8 cellular contexts compared by ENCODE assay signal in genomic region chr1:225427249-225428065, GRCh38. TPM values are rescaled to one million over a fixed set of nuclear protein-coding genes. Genes with fewer than 3 reads are reported as not detected.
DNase-seq lines count a peak whose midpoint lies in the region; ATAC-seq and TF ChIP-seq lines count a peak whose summit lies in the region.

LBR (minus strand) TSS chr1:225428038; CDS start chr1:225424075, 3,963 bp downstream.

- H3K27ac ChIP-seq in epithelial cell of prostate (peak within 1 kb of the TSS; percentile 76), mucosa of rectum (ENCODE audit: low read depth in 2 of 2, low read length in 2 of 2) (peak within 1 kb of the TSS; percentile 88 to 96), tibial nerve (peak within 1 kb of the TSS; percentile 87 to 95 (median 94))

- no peaks in the 10 kb centered on the region for H3K36me3 ChIP-seq in mucosa of rectum (ENCODE audit: control insufficient read depth in 2 of 2, insufficient read depth in 2 of 2, low read length in 2 of 2)
- H3K36me3 ChIP-seq in tibial nerve = no peaks in the 10 kb centered on the region

- TF ChIP-seq CTCF in WI38 (IDR thresholded peaks at IDR 0.05; ENCODE audit: low read depth, low read length) (no peak), tibial nerve (IDR thresholded peaks at IDR 0.05) (peak in 2 of 5 experiments; percentile 28 to 38)

- peak; percentile 46 for TF ChIP-seq POLR2A in GM19193 (IDR thresholded peaks at IDR 0.05; ENCODE audit: extremely low read depth, insufficient read depth, insufficient read length)
- no peak for TF ChIP-seq POLR2A in tibial nerve (IDR thresholded peaks at IDR 0.05)

- peak within 1 kb of the TSS; percentile 94 to 95 for H3K9ac ChIP-seq in mucosa of rectum (ENCODE audit: low read depth in 1 of 2, low read length in 2 of 2)

- no peak for TF ChIP-seq EP300 in tibial nerve (IDR thresholded peaks at IDR 0.05)

- 1% methylated on average over 29 to 40 of the region's 93 CpGs for WGBS in tibial nerve, 2 donors

- H3K4me3 ChIP-seq in WI38 (ENCODE audit: low read depth, low read length) (peak within 1 kb of the TSS; percentile 83), mucosa of rectum (ENCODE audit: low read length in 2 of 2) (peak within 1 kb of the TSS; percentile 86 to 95), tibial nerve (peak within 1 kb of the TSS; percentile 78 to 99 (median 91))

- ATAC-seq in HG03280 (IDR thresholded peaks at IDR 0.05; ENCODE audit: unreplicated experiment) = peak; percentile 35

- DNase-seq in CD1c-positive myeloid dendritic cell (ENCODE audit: extremely low spot score) (peak; percentile 42), epithelial cell of prostate (ENCODE audit: low read depth, low spot score) (no peak), tibial nerve (ENCODE audit: low spot score in 2 of 2) (no peak), HuH-7 (ENCODE audit: low spot score) (no peak)

- H3K9me3 ChIP-seq in mucosa of rectum (ENCODE audit: control insufficient read depth in 2 of 2, low read length in 2 of 2) = no peaks in the 10 kb centered on the region
- peaks cover 0 to 8% (median 0%) of the 10 kb centered on the region in 4 donors for H3K9me3 ChIP-seq in tibial nerve

- H3K4me1 ChIP-seq in mucosa of rectum (ENCODE audit: control insufficient read depth in 2 of 2, insufficient read depth in 2 of 2, low read length in 2 of 2) (peaks cover 27 to 28% of the 10 kb centered on the region in 2 donors), tibial nerve (peaks cover 0 to 44% (median 13%) of the 10 kb centered on the region in 4 donors)

- H3K27me3 ChIP-seq in mucosa of rectum (ENCODE audit: control insufficient read depth in 2 of 2, insufficient read depth in 2 of 2, low read length in 2 of 2) (no peaks in the 10 kb centered on the region), tibial nerve (no peaks in the 10 kb centered on the region)

RNA-seq across cellular contexts. Expression of gene LBR, which starts in this region (rescaled TPM):
- total RNA-seq in tibial nerve = 10 to 100 TPM; 17.7 to 30.8 (median 25.1) TPM
